Comparison of ENCODE assay signal across 8 cellular contexts in the genomic region with DNA sequence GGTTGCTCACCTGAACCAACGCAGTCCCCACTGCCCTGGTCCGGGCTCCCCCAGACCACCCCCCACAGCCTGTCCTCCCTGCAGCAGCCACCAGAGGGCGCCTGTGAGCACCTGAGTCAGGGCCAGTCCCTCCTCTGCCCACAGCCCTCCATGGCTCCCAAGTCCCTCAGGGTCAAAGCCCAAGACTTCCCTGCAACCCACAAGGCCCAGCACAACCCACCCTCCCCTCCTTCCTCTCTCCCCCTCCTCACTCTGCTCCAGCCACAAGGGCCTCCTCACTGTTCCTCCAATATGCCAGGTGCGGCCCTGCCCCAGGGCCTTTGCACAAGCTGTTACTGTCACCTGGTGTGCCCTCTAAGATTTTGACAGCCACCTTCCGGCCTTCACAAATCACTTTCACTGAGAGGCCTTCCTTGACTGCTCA. TPM values are rescaled to one million over a fixed set of nuclear protein-coding genes. Genes with fewer than 3 reads are reported as not detected.
A peak's percentile ranks its signal among the peaks of the same experiment; 100 is the strongest.
DNase-seq lines count a peak whose midpoint lies in the region; FAIRE-seq and TF ChIP-seq lines count a peak whose summit lies in the region.

No MANE protein-coding gene starts in this region.

- no peaks in the 10 kb centered on the region for H3K9me3 Mint-ChIP-seq in CD14-positive monocyte

- FAIRE-seq in kidney (lab: Jason Lieb, UNC), result no peak

- H3K9me3 ChIP-seq in Peyer's patch (no peaks in the 10 kb centered on the region), kidney (ENCODE audit: control insufficient read depth in 1 of 2, low read length in 2 of 2) (no peaks in the 10 kb centered on the region)

- peak; percentile 99 for TF ChIP-seq CTCF in CD14-positive monocyte (IDR thresholded peaks at IDR 0.05)
- TF ChIP-seq CTCF in Peyer's patch (IDR thresholded peaks at IDR 0.05), result peak; percentile 39 to 66 (median 60)
- TF ChIP-seq CTCF in kidney (IDR thresholded peaks at IDR 0.05; ENCODE audit: borderline replicate concordance, extremely low read depth, insufficient read depth), result peak; percentile 38

- H3K27ac ChIP-seq in Peyer's patch, result no peak overlapping the region
- no peak overlapping the region for H3K27ac ChIP-seq in kidney (ENCODE audit: low read depth in 2 of 2, low read length in 2 of 2)

- peaks cover 0 to 4% (median 0%) of the 10 kb centered on the region in 3 donors for H3K27me3 Mint-ChIP-seq in CD14-positive monocyte (ENCODE audit: low read depth in 3 of 3)

- H3K4me3 ChIP-seq in Peyer's patch (no peak overlapping the region), kidney (ENCODE audit: low read length in 2 of 2) (no peak overlapping the region)

- H3K4me3 Mint-ChIP-seq in CD14-positive monocyte, result peak overlapping the region in 1 of 2 donors; percentile 39

- peaks cover 35% of the 10 kb centered on the region for H3K4me1 Mint-ChIP-seq in CD14-positive monocyte

- intact Hi-C loops in CD14-positive monocyte (cut with micrococcal nuclease), result loop anchor here (2.0 to 5.0 kb wide), 4 partner anchors 14 to 64 kb away; no protein-coding TSS in a partner anchor
- intact Hi-C loops in kidney (cut with DNase I), result no loop called here

- no peak for DNase-seq in CD14-positive monocyte (ENCODE audit: low spot score)
- peak in 2 of 3 donors; percentile 43 to 69 for DNase-seq in Peyer's patch
- peak; percentile 46 to 67 (median 66) for DNase-seq in activated naive CD4-positive, alpha-beta T cell (lab: John Stamatoyannopoulos, UW)
- DNase-seq in kidney, result no peak
- DNase-seq in stimulated activated CD8-positive, alpha-beta memory T cell treated with anti-CD3 and anti-CD28 coated beads, Interleukin-7, amount 100 ng/mL, for 1 hour (ENCODE audit: low read depth in 2 of 2), result peak; percentile 44 to 64
- no peak for DNase-seq in NCI-H2081 treated with DMSO at 0.1 percent for 48 hours (lab: John Stamatoyannopoulos, UW)
- DNase-seq in NCI-H2107 (lab: John Stamatoyannopoulos, UW), result no peak
- DNase-seq in NCI-H2081 (lab: John Stamatoyannopoulos, UW), result no peak

- no peak for TF ChIP-seq POLR2A in Peyer's patch (IDR thresholded peaks at IDR 0.05)

- no peak overlapping the region for H3K9ac ChIP-seq in kidney (ENCODE audit: low read length in 2 of 2)

- peak overlapping the region; percentile 46 to 95 (median 86) for H3K27ac Mint-ChIP-seq in CD14-positive monocyte

- H3K36me3 Mint-ChIP-seq in CD14-positive monocyte, result peaks cover 31 to 47% of the 10 kb centered on the region in 2 donors

- no peaks in the 10 kb centered on the region for H3K36me3 ChIP-seq in Peyer's patch
- no peaks in the 10 kb centered on the region for H3K36me3 ChIP-seq in kidney (ENCODE audit: control insufficient read depth in 1 of 2, insufficient read depth in 2 of 2, low read length in 2 of 2)

- H3K4me1 ChIP-seq in Peyer's patch (peaks cover 0 to under 1% (median 0%) of the 10 kb centered on the region in 4 donors), kidney (ENCODE audit: control insufficient read depth in 1 of 2, insufficient read depth in 1 of 2, low read depth in 1 of 2, low read length in 2 of 2) (peaks cover under 1 to 4% of the 10 kb centered on the region in 2 donors)

- no peaks in the 10 kb centered on the region for H3K27me3 ChIP-seq in Peyer's patch

RNA-seq across cellular contexts. Expression of a gene that starts 10.9 kb away (rescaled TPM):
- polyA plus RNA-seq in CD14-positive monocyte (10 to 100 TPM; 38.7 to 41.3 TPM), kidney (ENCODE audit: insufficient read depth, low read depth, low replicate concordance) (1.7 TPM)
- total RNA-seq in Peyer's patch (10 to 100 TPM in 1 of 4 donors, 1 to 10 TPM in 2, not detected in 1; 1.2 to 12.4 (median 1.5) TPM), kidney (8.7 TPM)

RNA-seq across cellular contexts. Expression of a gene that starts 31.9 kb away (rescaled TPM):
- polyA plus RNA-seq in CD14-positive monocyte, result 100 to 1,000 TPM; 105 to 131 TPM
- total RNA-seq in Peyer's patch, result 1 to 10 TPM; 1.6 to 9.9 (median 2.5) TPM
- 5.1 TPM for total RNA-seq in kidney
- 0.67 TPM for polyA plus RNA-seq in kidney (ENCODE audit: insufficient read depth, low read depth, low replicate concordance)

RNA-seq across cellular contexts. Expression of a gene that starts 39.0 kb away (rescaled TPM):
- polyA plus RNA-seq in CD14-positive monocyte (10 to 100 TPM; 28.6 to 34.5 TPM), kidney (ENCODE audit: insufficient read depth, low read depth, low replicate concordance) (63.2 TPM)
- total RNA-seq in Peyer's patch (100 to 1,000 TPM in 3 of 4 donors, 10 to 100 TPM in 1; 84.2 to 126 (median 117) TPM), kidney (43.3 TPM)

RNA-seq across cellular contexts. Expression of a gene that starts 52.5 kb away (rescaled TPM):
- polyA plus RNA-seq in CD14-positive monocyte, result under 1 TPM; 0.25 to 0.37 TPM
- 100 to 1,000 TPM; 120 to 557 (median 456) TPM for total RNA-seq in Peyer's patch
- total RNA-seq in kidney, result 69.4 TPM
- 43.9 TPM for polyA plus RNA-seq in kidney (ENCODE audit: insufficient read depth, low read depth, low replicate concordance)

Comparison
In these comparisons a context has a peak if more than half of its experiments do, and no peak if none do; other contexts are left out.
1. DNase-seq: peak in Peyer's patch (2 of 3), activated naive CD4-positive, alpha-beta T cell (4 of 4) and stimulated activated CD8-positive, alpha-beta memory T cell treated with anti-CD3 and anti-CD28 coated beads, Interleukin-7, amount 100 ng/mL, for 1 hour (2 of 2); none in CD14-positive monocyte (single experiment), kidney (single experiment), NCI-H2081 treated with DMSO at 0.1 percent for 48 hours (single experiment), NCI-H2107 (single experiment) and NCI-H2081 (0 of 2).
2. CTCF ChIP-seq: peak in every context shown above with its lines; median percentile 99 in CD14-positive monocyte; 60 in Peyer's patch; 38 in kidney.